In genomic region chr15:60787737-60788513, GRCh38 we compare ENCODE assay signal across 9 cellular contexts.
A peak's percentile ranks its signal among the peaks of the same experiment; 100 is the strongest.
DNase-seq lines count a peak whose midpoint lies in the region; ATAC-seq and TF ChIP-seq lines count a peak whose summit lies in the region.
"Had no signal": no experiment of that assay in that cellular context is flagged by ENCODE, and none has a peak within 500 bp of the region (broad histone marks: within the 10 kb centered on the region; RNA-seq: fewer than 3 reads in every experiment).

No MANE protein-coding gene starts in this region.

- WGBS in suprapubic skin = 51% methylated on average over 8 of the region's 8 CpGs

- H3K9me3 ChIP-seq in suprapubic skin = no peaks in the 10 kb centered on the region
- H3K9me3 ChIP-seq: BLaER1 had no signal

- H3K4me3 ChIP-seq in suprapubic skin = no peak overlapping the region
- H3K4me3 ChIP-seq: BLaER1 had no signal

- intact Hi-C loops in activated CD8-positive, alpha-beta T cell treated with anti-CD3 and anti-CD28 coated beads for 36 hours (cut with micrococcal nuclease) = no loop called here

- H3K4me3 Mint-ChIP-seq in activated CD8-positive, alpha-beta memory T cell treated with anti-CD3 and anti-CD28 coated beads, Interleukin-2, amount 10 ng/mL, durations not matched to agents 7 days and 5 days = no peak overlapping the region
- peak overlapping the region; percentile 29 for H3K4me3 Mint-ChIP-seq in activated CD8-positive, alpha-beta T cell treated with anti-CD3 and anti-CD28 coated beads for 36 hours

- peak overlapping the region; percentile 79 for H3K27ac Mint-ChIP-seq in activated CD8-positive, alpha-beta memory T cell treated with anti-CD3 and anti-CD28 coated beads, Interleukin-2, amount 10 ng/mL, durations not matched to agents 7 days and 5 days
- peak overlapping the region; percentile 77 for H3K27ac Mint-ChIP-seq in activated CD8-positive, alpha-beta T cell treated with anti-CD3 and anti-CD28 coated beads for 36 hours

- peak; percentile 75 for TF ChIP-seq CTCF in activated CD8-positive, alpha-beta T cell treated with anti-CD3 and anti-CD28 coated beads for 36 hours (IDR thresholded peaks at IDR 0.05)
- TF ChIP-seq CTCF in foreskin keratinocyte (conservative IDR thresholded peaks at IDR 0.05) (peak; percentile 55), suprapubic skin (IDR thresholded peaks at IDR 0.05) (peak in 1 of 2 donors; percentile 25)

- no peak for TF ChIP-seq EP300 in suprapubic skin (IDR thresholded peaks at IDR 0.05)

- peaks cover 22% of the 10 kb centered on the region for H3K4me1 Mint-ChIP-seq in activated CD8-positive, alpha-beta memory T cell treated with anti-CD3 and anti-CD28 coated beads, Interleukin-2, amount 10 ng/mL, durations not matched to agents 7 days and 5 days
- H3K4me1 Mint-ChIP-seq in activated CD8-positive, alpha-beta T cell treated with anti-CD3 and anti-CD28 coated beads for 36 hours (ENCODE audit: low read depth) = peaks cover 15% of the 10 kb centered on the region

- no peaks in the 10 kb centered on the region for H3K27me3 Mint-ChIP-seq in activated CD8-positive, alpha-beta memory T cell treated with anti-CD3 and anti-CD28 coated beads, Interleukin-2, amount 10 ng/mL, durations not matched to agents 7 days and 5 days
- H3K27me3 Mint-ChIP-seq in activated CD8-positive, alpha-beta T cell treated with anti-CD3 and anti-CD28 coated beads for 36 hours = no peaks in the 10 kb centered on the region

- ATAC-seq in activated CD8-positive, alpha-beta memory T cell treated with anti-CD3 and anti-CD28 coated beads, Interleukin-2, amount 10 ng/mL, durations not matched to agents 7 days and 5 days = peak; percentile 79
- ATAC-seq in activated CD8-positive, alpha-beta T cell treated with anti-CD3 and anti-CD28 coated beads for 36 hours = peak; percentile 87
- peak; percentile 49 for ATAC-seq in foreskin keratinocyte

- peaks cover 12% of the 10 kb centered on the region for H3K27me3 ChIP-seq in foreskin keratinocyte
- H3K27me3 ChIP-seq in suprapubic skin = no peaks in the 10 kb centered on the region
- H3K27me3 ChIP-seq: BLaER1 had no signal

- POLR2A ChIA-PET in activated CD8-positive, alpha-beta T cell treated with anti-CD3 and anti-CD28 coated beads for 36 hours (lab: Charles Lee) = interaction anchor here (0.9 to 1.4 kb wide), 4 partner anchors 9 to 63 kb away, joined by 3 to 5 read pairs (median 3); no protein-coding TSS in a partner anchor

- peaks cover 10% of the 10 kb centered on the region for H3K36me3 Mint-ChIP-seq in activated CD8-positive, alpha-beta memory T cell treated with anti-CD3 and anti-CD28 coated beads, Interleukin-2, amount 10 ng/mL, durations not matched to agents 7 days and 5 days
- peaks cover 10% of the 10 kb centered on the region for H3K36me3 Mint-ChIP-seq in activated CD8-positive, alpha-beta T cell treated with anti-CD3 and anti-CD28 coated beads for 36 hours (ENCODE audit: low read depth)

- H3K27ac ChIP-seq in foreskin keratinocyte = no peak overlapping the region
- peak overlapping the region; percentile 76 for H3K27ac ChIP-seq in suprapubic skin
- H3K27ac ChIP-seq: BLaER1 had no signal

- H3K36me3 ChIP-seq in suprapubic skin = no peaks in the 10 kb centered on the region
- H3K36me3 ChIP-seq: BLaER1 had no signal

- CTCF ChIA-PET in activated CD8-positive, alpha-beta memory T cell treated with anti-CD3 and anti-CD28 coated beads, Interleukin-2, amount 10 ng/mL, durations not matched to agents 7 days and 5 days (lab: Charles Lee) = interaction anchor here (0.8 to 3.1 kb wide), 18 partner anchors 8 to 248 kb away, joined by 3 to 20 read pairs (median 4); no protein-coding TSS in a partner anchor
- CTCF ChIA-PET in activated CD8-positive, alpha-beta T cell treated with anti-CD3 and anti-CD28 coated beads for 36 hours (lab: Charles Lee) = interaction anchor here (0.6 to 4.5 kb wide), 39 partner anchors 8 to 267 kb away, joined by 3 to 31 read pairs (median 4); no protein-coding TSS in a partner anchor

- no peak for TF ChIP-seq POLR2A in suprapubic skin (IDR thresholded peaks at IDR 0.05)

- peak; percentile 57 for DNase-seq in activated CD8-positive, alpha-beta memory T cell treated with anti-CD3 and anti-CD28 coated beads, Interleukin-2, amount 10 ng/mL, durations not matched to agents 7 days and 5 days
- no peak for DNase-seq in activated CD8-positive, alpha-beta memory T cell treated with anti-CD3 and anti-CD28 coated beads for 24 hours
- peak; percentile 60 for DNase-seq in activated CD8-positive, alpha-beta T cell treated with anti-CD3 and anti-CD28 coated beads for 36 hours
- DNase-seq in foreskin keratinocyte = no peak
- DNase-seq in suprapubic skin (ENCODE audit: low spot score in 2 of 2) = no peak
- DNase-seq in DMS153 (lab: John Stamatoyannopoulos, UW) = no peak
- DNase-seq in NCI-H510A (lab: John Stamatoyannopoulos, UW) = no peak
- no peak for DNase-seq in SHP77 treated with DMSO at 0.1 percent for 48 hours (lab: John Stamatoyannopoulos, UW)

- peaks cover 5% of the 10 kb centered on the region for H3K4me1 ChIP-seq in foreskin keratinocyte
- peaks cover 23% of the 10 kb centered on the region for H3K4me1 ChIP-seq in suprapubic skin
- H3K4me1 ChIP-seq: BLaER1 had no signal

- peaks cover 4% of the 10 kb centered on the region for H3K9me3 Mint-ChIP-seq in activated CD8-positive, alpha-beta memory T cell treated with anti-CD3 and anti-CD28 coated beads, Interleukin-2, amount 10 ng/mL, durations not matched to agents 7 days and 5 days (ENCODE audit: low read depth)
- H3K9me3 Mint-ChIP-seq in activated CD8-positive, alpha-beta T cell treated with anti-CD3 and anti-CD28 coated beads for 36 hours = peaks cover 12% of the 10 kb centered on the region

Comparison
In these comparisons a context has a peak if more than half of its experiments do, and no peak if none do; other contexts are left out.
1. DNase-seq: peak in activated CD8-positive, alpha-beta memory T cell treated with anti-CD3 and anti-CD28 coated beads, Interleukin-2, amount 10 ng/mL, durations not matched to agents 7 days and 5 days (single experiment) and activated CD8-positive, alpha-beta T cell treated with anti-CD3 and anti-CD28 coated beads for 36 hours (single experiment); none in activated CD8-positive, alpha-beta memory T cell treated with anti-CD3 and anti-CD28 coated beads for 24 hours (single experiment), foreskin keratinocyte (0 of 2), suprapubic skin (0 of 2), DMS153 (single experiment), NCI-H510A (single experiment) and SHP77 treated with DMSO at 0.1 percent for 48 hours (single experiment).
2. Peak in every context shown above with its lines, with median percentiles within 50 percentile points of each other: ATAC-seq.